In genomic region chr5:66151491-66151890, GRCh38 we compare ENCODE assay signal across 17 cellular contexts. TPM values are rescaled to one million over a fixed set of nuclear protein-coding genes. Genes with fewer than 3 reads are reported as not detected.
A peak's percentile ranks its signal among the peaks of the same experiment; 100 is the strongest.
DNase-seq lines count a peak whose midpoint lies in the region; ATAC-seq, FAIRE-seq and TF ChIP-seq lines count a peak whose summit lies in the region.
"Had no signal": no experiment of that assay in that cellular context is flagged by ENCODE, and none has a peak within 500 bp of the region (broad histone marks: within the 10 kb centered on the region; RNA-seq: fewer than 3 reads in every experiment).

No MANE protein-coding gene starts in this region.

- no peak for TF ChIP-seq RAD21 in HepG2 (CRISPR knock-in tag; IDR thresholded peaks at IDR 0.05)

- WGBS in HepG2 (ENCODE audit: low lambda C conversion rate): 100% methylated on average over 1 of the region's 1 CpG
- no CpG with 5 or more reads among the region's 1 CpG for WGBS in right lobe of liver (ENCODE audit: insufficient coverage, low coverage, low lambda C conversion rate, missing lambda C conversion rate)

- H3K9me3 ChIP-seq in HepG2 (ENCODE audit: low read length) (no peaks in the 10 kb centered on the region), right lobe of liver (no peaks in the 10 kb centered on the region), Panc1 (ENCODE audit: control insufficient read depth, insufficient read depth, low read depth, low read length) (no peaks in the 10 kb centered on the region)

- in situ Hi-C loops in HepG2 (cut with HindIII; ENCODE audit: extremely low pct_ligation_motif_present, low pct_unique_long_range_greater_than_20kb): no loop called here
- in situ Hi-C loops in Panc1 (cut with HindIII; ENCODE audit: low pct_unique_long_range_greater_than_20kb, low sequenced_read_pairs): no loop called here

- BruUV-seq in HepG2 (replicated peaks; lab: Mats Ljungman, UMichigan): no TSS peak
- no TSS peak for BruUV-seq in Panc1 (replicated peaks; lab: Mats Ljungman, UMichigan)

- H3K79me2 ChIP-seq in HepG2 (ENCODE audit: insufficient read depth, low read length): peaks cover 94% of the 10 kb centered on the region

- peak overlapping the region; percentile 46 for H3K4me3 Mint-ChIP-seq in activated naive CD8-positive, alpha-beta T cell

- no peaks in the 10 kb centered on the region for H3K9me3 Mint-ChIP-seq in activated naive CD8-positive, alpha-beta T cell (ENCODE audit: low read depth)

- H3K9ac ChIP-seq in HepG2 (ENCODE audit: insufficient read depth, low read depth, low read length): no peak overlapping the region
- H3K9ac ChIP-seq: BLaER1 had no signal

- peaks cover 59% of the 10 kb centered on the region for H3K4me1 Mint-ChIP-seq in activated naive CD8-positive, alpha-beta T cell (ENCODE audit: low read depth)

- CTCF ChIA-PET in HepG2 (lab: Yijun Ruan, JAX; ENCODE audit: low intra/inter-chr PET ratio, low total read pairs) (no interaction called here), Panc1 (lab: Charles Lee) (no interaction called here)

- POLR2A ChIA-PET in HepG2 (lab: Yijun Ruan, JAX): no interaction called here
- POLR2A ChIA-PET in Panc1 (lab: Charles Lee): no interaction called here

- H3K27me3 ChIP-seq in HepG2 (ENCODE audit: control insufficient read depth in 1 of 2, insufficient read depth in 2 of 2, low read length in 2 of 2): no peaks in the 10 kb centered on the region
- H3K27me3 ChIP-seq in right lobe of liver: no peaks in the 10 kb centered on the region
- H3K27me3 ChIP-seq in Panc1 (ENCODE audit: control insufficient read depth, insufficient read depth, low read length): no peaks in the 10 kb centered on the region
- H3K27me3 ChIP-seq: BLaER1 had no signal

- H3K36me3 ChIP-seq in HepG2 (replicated peaks in 1 of 2; ENCODE audit: control insufficient read depth in 1 of 2, insufficient read depth in 2 of 2, low read length in 2 of 2): peaks cover 0 to 11% of the 10 kb centered on the region in 2 experiments; a peak in 3 of 5 replicates
- H3K36me3 ChIP-seq in right lobe of liver: no peaks in the 10 kb centered on the region
- H3K36me3 ChIP-seq in Panc1 (ENCODE audit: control insufficient read depth, insufficient read depth, low read length): peaks cover 5% of the 10 kb centered on the region; the same call in 1 of the 2 replicates

- TF ChIP-seq CTCF in HepG2 (CRISPR knock-in tag; IDR thresholded peaks at IDR 0.05) (no peak), right lobe of liver (IDR thresholded peaks at IDR 0.05) (no peak), Panc1 (IDR thresholded peaks at IDR 0.05) (no peak)

- TF ChIP-seq POLR2A in HepG2 (IDR thresholded peaks at IDR 0.05; ENCODE audit: insufficient read depth in 1 of 2, low read depth in 2 of 2, low read length in 2 of 2) (no peak), right lobe of liver (IDR thresholded peaks at IDR 0.05) (no peak)

- DNase-seq in HepG2 (ENCODE audit: low spot score): no peak
- no peak for DNase-seq in right lobe of liver
- DNase-seq in Panc1 (ENCODE audit: low read depth, low spot score): no peak
- DNase-seq in 8988T: no peak
- no peak for DNase-seq in HT-29 (ENCODE audit: low spot score)
- DNase-seq: DMS 273 treated with DMSO at 0.1 percent for 48 hours, H7, NCI-H1048, NCI-H146, NCI-H2081 treated with DMSO at 0.1 percent for 48 hours, NCI-H524, SIG-M5 had no signal

- H3K4me2 ChIP-seq in HepG2 (ENCODE audit: low read depth, low read length): no peak overlapping the region
- H3K4me2 ChIP-seq: BLaER1 had no signal

- no peaks in the 10 kb centered on the region for H3K27me3 Mint-ChIP-seq in activated naive CD8-positive, alpha-beta T cell

- H3K4me3 ChIP-seq in HepG2 (replicated peaks in 1 of 3; ENCODE audit: insufficient read depth in 1 of 3, low read depth in 2 of 3, low read length in 3 of 3) (no peak overlapping the region), right lobe of liver (no peak overlapping the region), Panc1 (ENCODE audit: low read depth in 2 of 2, low read length in 2 of 2) (no peak overlapping the region)
- H3K4me3 ChIP-seq: BLaER1 had no signal

- no peak overlapping the region for H2AFZ ChIP-seq in HepG2 (ENCODE audit: low read length)

- H3K27ac Mint-ChIP-seq in activated naive CD8-positive, alpha-beta T cell: peak overlapping the region; percentile 77

- TF ChIP-seq EP300 in HepG2 (IDR thresholded peaks at IDR 0.05; ENCODE audit: low read depth in 2 of 2, low read length in 2 of 2) (no peak), HepG2 (CRISPR knock-in tag; IDR thresholded peaks at IDR 0.05; ENCODE audit: borderline replicate concordance) (no peak)

- peak; percentile 43; the same call in 2 of the 3 replicates for ATAC-seq in HepG2
- ATAC-seq in right lobe of liver: no peak
- ATAC-seq in Panc1: peak; percentile 26
- no peak for ATAC-seq in GM21528 (IDR thresholded peaks at IDR 0.05; ENCODE audit: low FRiP score, unreplicated experiment)

- H3K36me3 Mint-ChIP-seq in activated naive CD8-positive, alpha-beta T cell: peaks cover 11% of the 10 kb centered on the region

- intact Hi-C loops in HepG2 (cut with micrococcal nuclease; ENCODE audit: unreplicated experiment): no loop called here
- intact Hi-C loops in right lobe of liver (cut with DNase I): no loop called here
- intact Hi-C loops in Panc1 (cut with micrococcal nuclease; ENCODE audit: unreplicated experiment): no loop called here

- FAIRE-seq in HepG2 (lab: Jason Lieb, UNC): no peak
- FAIRE-seq: HTR-8/SVneo, RCC 7860 had no signal

- H3K27ac ChIP-seq in HepG2 (ENCODE audit: extremely low read length, insufficient read depth, low read length) (no peak overlapping the region), right lobe of liver (no peak overlapping the region), Panc1 (ENCODE audit: low read length) (no peak overlapping the region)
- H3K27ac ChIP-seq: BLaER1 had no signal

- H4K20me1 ChIP-seq in HepG2 (ENCODE audit: insufficient read depth, low read length): peaks cover 18% of the 10 kb centered on the region

- peaks cover 40% of the 10 kb centered on the region for H3K4me1 ChIP-seq in HepG2 (ENCODE audit: insufficient read depth, low read length)
- H3K4me1 ChIP-seq in right lobe of liver: peaks cover 0 to 24% (median 3%) of the 10 kb centered on the region in 4 donors
- H3K4me1 ChIP-seq in Panc1 (ENCODE audit: control insufficient read depth, insufficient read depth, low read length): peaks cover 13% of the 10 kb centered on the region

TF ChIP-seq in HepG2, 621 proteins besides CTCF, POLR2A, EP300 and RAD21 (continues in another document):
- TF ChIP-seq NFYC (CRISPR knock-in tag; IDR thresholded peaks at IDR 0.05): no peak
- no peak for TF ChIP-seq PAX8 (CRISPR knock-in tag; IDR thresholded peaks at IDR 0.05; ENCODE audit: borderline replicate concordance)
- no peak for TF ChIP-seq NR0B2 (CRISPR knock-in tag; IDR thresholded peaks at IDR 0.05)
- no peak for TF ChIP-seq XRCC5 (optimal IDR thresholded peaks at IDR 0.05; ENCODE audit: low read length)
- no peak for TF ChIP-seq ZNF414 (CRISPR knock-in tag; IDR thresholded peaks at IDR 0.05)
- TF ChIP-seq SCMH1 (CRISPR knock-in tag; IDR thresholded peaks at IDR 0.05; ENCODE audit: borderline replicate concordance): no peak
- TF ChIP-seq ZNF10 (CRISPR knock-in tag; IDR thresholded peaks at IDR 0.05; ENCODE audit: borderline replicate concordance, low read depth): no peak
- no peak for TF ChIP-seq ZKSCAN1 (IDR thresholded peaks at IDR 0.05; ENCODE audit: low read length)

RNA-seq across cellular contexts. Expression of gene SREK1, which starts 7.4 kb away (rescaled TPM):
- total RNA-seq in HepG2 (2016; rRNA removed; fragmentation: Illumina TruSeq; extraction: Trizol) (46.5 and 90.9 TPM in 2 replicates), right lobe of liver (10 to 100 TPM; 20.9 to 44.4 (median 34.2) TPM), Panc1 (2021; ENCODE audit: unreplicated experiment) (89.7 TPM)
- total RNA-seq in HepG2 (2016; cell fraction: cytosol; rRNA removed; fragmentation: Illumina TruSeq; extraction: Trizol; ENCODE audit: low read depth): 3.4 and 4.6 TPM in 2 replicates
- 43.6 and 92.7 TPM in 2 replicates for total RNA-seq in HepG2 (2016; cell fraction: insoluble cytoplasmic fraction; rRNA removed; fragmentation: Illumina TruSeq; extraction: Trizol)
- total RNA-seq in HepG2 (2016; cell fraction: membrane; rRNA removed; fragmentation: Illumina TruSeq; extraction: Trizol): 8.6 and 12.6 TPM in 2 replicates
- 268 and 291 TPM in 2 replicates for total RNA-seq in HepG2 (2016; cell fraction: nucleus; rRNA removed; fragmentation: Illumina TruSeq; extraction: Trizol)
- polyA plus RNA-seq in HepG2 (2011; rRNA removed): 49.2 and 60.6 TPM in 2 replicates
- polyA plus RNA-seq in HepG2 (2011; cell fraction: cytosol; rRNA removed): 8.1 and 8.6 TPM in 2 replicates
- polyA plus RNA-seq in HepG2 (2011; cell fraction: nucleus; rRNA removed): 117 and 132 TPM in 2 replicates
- polyA plus RNA-seq in HepG2 (2012): 30.0 and 51.7 TPM in 2 replicates
- 0.93 and 1.2 TPM in 2 replicates for polyA plus RNA-seq in HepG2 (2016; cell fraction: cytosol; fragmentation: Illumina TruSeq; extraction: Trizol; ENCODE audit: low read depth)
- 40.2 and 41.5 TPM in 2 replicates for polyA plus RNA-seq in HepG2 (2016; cell fraction: insoluble cytoplasmic fraction; fragmentation: Illumina TruSeq; extraction: Trizol; ENCODE audit: low read depth)
- 3.6 and 4.5 TPM in 2 replicates for polyA plus RNA-seq in HepG2 (2016; cell fraction: membrane; fragmentation: Illumina TruSeq; extraction: Trizol; ENCODE audit: low read depth)
- 335 and 346 TPM in 2 replicates for polyA plus RNA-seq in HepG2 (2016; cell fraction: nucleus; fragmentation: Illumina TruSeq; extraction: Trizol; ENCODE audit: insufficient read depth, low read depth)
- 74.5 and 94.2 TPM in 2 replicates for polyA minus RNA-seq in HepG2 (2011; rRNA and poly(A)+ RNA removed; ENCODE audit: low replicate concordance)
- 10.0 and 13.3 TPM in 2 replicates for polyA minus RNA-seq in HepG2 (2011; cell fraction: cytosol; rRNA and poly(A)+ RNA removed)
- 404 and 556 TPM in 2 replicates for polyA minus RNA-seq in HepG2 (2011; cell fraction: nucleus; rRNA and poly(A)+ RNA removed)
- 52.9 TPM for polyA plus RNA-seq in Panc1 (2012; ENCODE audit: insufficient read length)
- total RNA-seq in HT-29 (2014; rRNA removed; shearing (Covaris generic)): 112 and 113 TPM in 2 replicates

Comparison
In these comparisons a context has a peak if more than half of its experiments do, and no peak if none do; other contexts are left out.
1. ATAC-seq: peak in HepG2 (single experiment) and Panc1 (single experiment); none in right lobe of liver (0 of 4) and GM21528 (single experiment).